In the genomic region with DNA sequence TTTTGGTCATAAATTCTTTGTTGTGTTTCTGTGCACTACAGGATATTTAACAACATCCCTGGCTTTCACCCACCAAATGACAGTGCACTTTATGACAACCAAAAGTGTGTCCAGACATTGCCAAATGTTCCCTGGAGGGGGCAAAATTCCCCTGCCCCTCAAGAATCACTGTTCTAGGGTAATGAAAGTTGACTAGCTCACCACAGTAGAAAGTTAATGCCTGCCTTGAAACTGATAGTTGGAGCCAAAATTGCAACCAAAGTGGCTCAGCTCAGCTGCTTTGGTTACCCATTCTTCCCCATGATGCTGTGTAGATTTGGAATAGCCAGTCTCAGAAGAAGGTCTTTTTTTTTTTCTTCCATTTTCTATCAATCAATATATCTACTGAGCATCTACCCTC, we compare ENCODE assay signal across 22 cellular contexts.
DNase-seq lines count a peak whose midpoint lies in the region; ATAC-seq, FAIRE-seq and TF ChIP-seq lines count a peak whose summit lies in the region.
"Had no signal": no experiment of that assay in that cellular context is flagged by ENCODE, and none has a peak within 500 bp of the region (broad histone marks: within the 10 kb centered on the region; RNA-seq: fewer than 3 reads in every experiment).

No MANE protein-coding gene starts in this region.

- H3K4me1 ChIP-seq in MM.1S (ENCODE audit: low read length), result peaks cover 10% of the 10 kb centered on the region
- H3K4me1 ChIP-seq: spleen, upper lobe of right lung had no signal

- DNase-seq in GF-D8 (lab: John Stamatoyannopoulos, UW) (peak; percentile 12), GM19239 (ENCODE audit: insufficient read length, low spot score) (no peak), MM.1S (peak; percentile 21), medulla oblongata (ENCODE audit: extremely low spot score) (no peak), NOMO-1 treated with DMSO at 0.1 percent for 48 hours (lab: John Stamatoyannopoulos, UW; ENCODE audit: unreplicated experiment) (no peak), LoVo (ENCODE audit: low spot score) (no peak)
- DNase-seq: activated B cell treated with CpG ODN at 0.5 μM for 24 hours; activated T-cell treated with anti-CD3 and anti-CD28 coated beads, Interleukin-2, amount 50 U/mL, for 48 hours; BE2C; effector memory CD8-positive, alpha-beta T cell; mesenchymal stem cell; NCI-H1105 treated with DMSO at 0.1 percent for 48 hours; NCI-H2081; NK-92 treated with Interleukin-12 subunit alpha and Interleukin-12 subunit beta, amount 100 ng/mL, for 24 hours; retina; spleen; stimulated activated CD4-positive, alpha-beta T cell treated with anti-CD3 and anti-CD28 coated beads, Interleukin-4, amount 100 ng/mL, for 4 hours; upper lobe of right lung had no signal

- H3K4me3 ChIP-seq in MM.1S (ENCODE audit: low read length), result no peak overlapping the region
- H3K4me3 ChIP-seq: spleen, upper lobe of right lung had no signal

- no peak overlapping the region for H3K9ac ChIP-seq in MM.1S (ENCODE audit: low read length)

- H3K79me2 ChIP-seq in MM.1S (ENCODE audit: low read length), result no peaks in the 10 kb centered on the region

- H3F3A ChIP-seq in MM.1S (ENCODE audit: insufficient read depth, low read length), result peaks cover 8% of the 10 kb centered on the region; the same call in 1 of the 2 replicates

- peak; percentile 58 for ATAC-seq in HG02852 (IDR thresholded peaks at IDR 0.05; ENCODE audit: unreplicated experiment)
- ATAC-seq in GM19035 (IDR thresholded peaks at IDR 0.05; ENCODE audit: unreplicated experiment), result no peak
- ATAC-seq: effector memory CD8-positive, alpha-beta T cell; SK-N-SH treated with all-trans-retinoic acid at 6 μM for 48 hours; upper lobe of right lung had no signal

- FAIRE-seq in GM19239 (lab: Jason Lieb, UNC), result peak; percentile 81
- FAIRE-seq: A204.1 had no signal

- no peaks in the 10 kb centered on the region for H3K9me2 ChIP-seq in MM.1S (replicated peaks; ENCODE audit: insufficient read depth, low read length)

- H3K27me3 ChIP-seq in MM.1S (replicated peaks; ENCODE audit: insufficient read depth, low read length), result peaks cover 12% of the 10 kb centered on the region; the same call in 1 of the 2 replicates
- H3K27me3 ChIP-seq: BE2C, spleen, upper lobe of right lung had no signal

- TF ChIP-seq CTCF in MM.1S (IDR thresholded peaks at IDR 0.05; ENCODE audit: low read length), result no peak

- no peak overlapping the region for H2AFZ ChIP-seq in MM.1S (ENCODE audit: low read length)

- H3K27ac ChIP-seq in MM.1S (ENCODE audit: low read length), result no peak overlapping the region
- H3K27ac ChIP-seq: spleen, upper lobe of right lung had no signal

- no peaks in the 10 kb centered on the region for H3K9me3 ChIP-seq in MM.1S (replicated peaks; ENCODE audit: insufficient read depth, low read length)
- H3K9me3 ChIP-seq: BE2C, spleen, upper lobe of right lung had no signal

- H3K4me2 ChIP-seq in MM.1S (ENCODE audit: low read depth, low read length), result no peak overlapping the region

- H3K36me3 ChIP-seq in MM.1S (replicated peaks; ENCODE audit: insufficient read depth, low read length), result no peaks in the 10 kb centered on the region
- H3K36me3 ChIP-seq: BE2C had no signal

- no peaks in the 10 kb centered on the region for H4K20me1 ChIP-seq in MM.1S (ENCODE audit: insufficient read depth, low read length)

Comparison
In these comparisons a context has a peak if more than half of its experiments do, and no peak if none do; other contexts are left out.
1. DNase-seq: peak in GF-D8 (single experiment) and MM.1S (single experiment); none in GM19239 (single experiment), medulla oblongata (single experiment), NOMO-1 treated with DMSO at 0.1 percent for 48 hours (single experiment) and LoVo (single experiment).